16 cellular contexts compared by ENCODE assay signal in the genomic region with DNA sequence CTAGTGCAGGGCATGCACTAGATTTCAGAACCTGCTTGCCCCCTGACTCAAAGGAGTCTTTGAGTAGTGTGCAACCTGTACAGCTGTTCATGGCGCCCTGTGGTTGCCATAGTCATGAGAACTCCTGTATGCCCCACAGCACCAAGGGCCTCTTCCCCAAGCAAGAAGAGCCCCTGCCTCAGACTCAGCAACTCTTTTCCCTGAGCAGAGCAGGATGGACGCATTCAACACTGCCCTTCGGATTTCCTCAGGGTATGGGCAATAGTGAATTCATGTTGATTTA.
DNase-seq lines count a peak whose midpoint lies in the region; ATAC-seq, FAIRE-seq and TF ChIP-seq lines count a peak whose summit lies in the region.
"Had no signal": no experiment of that assay in that cellular context is flagged by ENCODE, and none has a peak within 500 bp of the region (broad histone marks: within the 10 kb centered on the region; RNA-seq: fewer than 3 reads in every experiment).

No MANE protein-coding gene starts in this region.

- H3K27ac ChIP-seq in A549, result peak overlapping the region; percentile 71 to 89
- H3K27ac ChIP-seq in HEK293 (ENCODE audit: extremely low read depth, low read depth, low read length), result peak overlapping the region; percentile 62; the same call in 1 of the 2 replicates
- peak overlapping the region; percentile 93 for H3K27ac ChIP-seq in rectal smooth muscle tissue (ENCODE audit: low read depth, low read length)
- H3K27ac ChIP-seq in A673 (ENCODE audit: low read depth, low read length, poor library complexity, severe bottlenecking), result no peak overlapping the region

- TF ChIP-seq CTCF in A549 (IDR thresholded peaks at IDR 0.05) (no peak), HEK293 (tag by site-specific recombination; IDR thresholded peaks at IDR 0.05) (no peak), A673 (conservative IDR thresholded peaks at IDR 0.05; ENCODE audit: low read depth, low read length) (no peak)

- H3K9ac ChIP-seq in rectal smooth muscle tissue (ENCODE audit: low read length), result no peak overlapping the region

- no peaks in the 10 kb centered on the region for H3K9me3 ChIP-seq in A549
- H3K9me3 ChIP-seq in HEK293 (ENCODE audit: control insufficient read depth, insufficient read depth, low read depth, low read length), result no peaks in the 10 kb centered on the region
- no peaks in the 10 kb centered on the region for H3K9me3 ChIP-seq in A673 (ENCODE audit: low read depth, low read length, poor library complexity, severe bottlenecking)
- H3K9me3 ChIP-seq: adrenal gland, gastrocnemius medialis, MG63 had no signal

- H3K27ac Mint-ChIP-seq in dendritic cell treated with granulocyte-macrophage colony-stimulating factor and Interleukin-4, amounts not matched to agents 40 ng/mL and 50 ng/mL, for 4 days, result peak overlapping the region; percentile 68
- H3K27ac Mint-ChIP-seq: nephron progenitor cell had no signal

- CTCF ChIA-PET in A549 (lab: Yijun Ruan, JAX), result interaction anchor here (0.7 to 3.7 kb wide), 7 partner anchors 11 to 251 kb away, joined by 3 to 12 read pairs (median 4); no protein-coding TSS in a partner anchor
- CTCF ChIA-PET in HEK293 (lab: Yijun Ruan, JAX), result no interaction called here
- CTCF ChIA-PET in A673 (lab: Charles Lee), result interaction anchor here (0.6 kb wide), 1 partner anchor 37 kb away, joined by 4 read pairs; no protein-coding TSS in a partner anchor

- H3K4me2 ChIP-seq in A549, result peak overlapping the region; percentile 72

- no peak for TF ChIP-seq POLR2A in A549 (IDR thresholded peaks at IDR 0.05; ENCODE audit: low read length)

- H3K4me3 ChIP-seq in A549 (no peak overlapping the region), HEK293 (ENCODE audit: low read depth, low read length) (no peak overlapping the region), rectal smooth muscle tissue (ENCODE audit: low read length) (no peak overlapping the region), A673 (ENCODE audit: low read depth, low read length, poor library complexity, severe bottlenecking) (no peak overlapping the region)
- H3K4me3 ChIP-seq: adrenal gland, MG63 had no signal

- H3K36me3 ChIP-seq in HEK293 (ENCODE audit: control insufficient read depth in 2 of 2, insufficient read depth in 1 of 2, low read length in 2 of 2) (no peaks in the 10 kb centered on the region), rectal smooth muscle tissue (ENCODE audit: control insufficient read depth, insufficient read depth, low read length) (no peaks in the 10 kb centered on the region), A673 (ENCODE audit: insufficient read depth, low read length, poor library complexity, severe bottlenecking) (no peaks in the 10 kb centered on the region)
- H3K36me3 ChIP-seq: adrenal gland, gastrocnemius medialis, MG63 had no signal

- H3K4me1 Mint-ChIP-seq in dendritic cell treated with granulocyte-macrophage colony-stimulating factor and Interleukin-4, amounts not matched to agents 40 ng/mL and 50 ng/mL, for 4 days (ENCODE audit: low read depth), result peaks cover 73% of the 10 kb centered on the region
- H3K4me1 Mint-ChIP-seq: nephron progenitor cell had no signal

- peak in 1 of 2 experiments; percentile 53; a peak in 3 of 6 replicates for ATAC-seq in A549
- ATAC-seq in GM18519 (IDR thresholded peaks at IDR 0.05; ENCODE audit: low FRiP score, unreplicated experiment), result no peak

- POLR2A ChIA-PET in A549 (lab: Yijun Ruan, JAX) (interaction anchor here (1.9 to 2.3 kb wide), 2 partner anchors 22 to 89 kb away, joined by 6 to 16 read pairs; partner anchors contain the start of gene KLF13), HEK293 (lab: Yijun Ruan, JAX) (no interaction called here), A673 (lab: Charles Lee; ENCODE audit: low non-redundant PET) (no interaction called here)

- no peak for TF ChIP-seq EP300 in A549 (IDR thresholded peaks at IDR 0.05)

- intact Hi-C loops in dendritic cell treated with granulocyte-macrophage colony-stimulating factor and Interleukin-4, amounts not matched to agents 40 ng/mL and 50 ng/mL, for 4 days (cut with micrococcal nuclease), result loop anchor here (2.0 kb wide), 1 partner anchor 20 kb away; no protein-coding TSS in a partner anchor
- intact Hi-C loops in A673 (cut with micrococcal nuclease; ENCODE audit: unreplicated experiment), result no loop called here

- FAIRE-seq in A549 (lab: Jason Lieb, UNC), result no peak
- FAIRE-seq: GM18507 had no signal

- WGBS in A549 (ENCODE audit: missing lambda C conversion rate), result 93% methylated on average over 3 of the region's 3 CpGs

- no peaks in the 10 kb centered on the region for H3K36me3 Mint-ChIP-seq in dendritic cell treated with granulocyte-macrophage colony-stimulating factor and Interleukin-4, amounts not matched to agents 40 ng/mL and 50 ng/mL, for 4 days (ENCODE audit: low read depth)

- BruUV-seq in A673 (replicated peaks; lab: Mats Ljungman, UMichigan), result no TSS peak

- peaks cover 23% of the 10 kb centered on the region for H3K4me1 ChIP-seq in A549
- H3K4me1 ChIP-seq in HEK293 (ENCODE audit: control insufficient read depth, insufficient read depth, low read length), result peaks cover 6% of the 10 kb centered on the region
- H3K4me1 ChIP-seq in rectal smooth muscle tissue (ENCODE audit: control insufficient read depth, insufficient read depth, low read length), result peaks cover 20% of the 10 kb centered on the region
- H3K4me1 ChIP-seq in A673 (ENCODE audit: insufficient read depth, low read length, poor library complexity, severe bottlenecking), result peaks cover 21% of the 10 kb centered on the region

- no peak overlapping the region for H3K4me3 Mint-ChIP-seq in dendritic cell treated with granulocyte-macrophage colony-stimulating factor and Interleukin-4, amounts not matched to agents 40 ng/mL and 50 ng/mL, for 4 days
- H3K4me3 Mint-ChIP-seq: activated B cell treated with CpG ODN at 0.5 μM for 24 hours, CD14-positive monocyte, nephron progenitor cell had no signal

- no peak for DNase-seq in A549 (ENCODE audit: low read depth in 1 of 2, low spot score in 1 of 2)
- DNase-seq in kidney tubule cell (ENCODE audit: low spot score), result no peak
- DNase-seq in A673 (ENCODE audit: low spot score), result no peak
- DNase-seq in NK-92 treated with Interleukin-12 subunit alpha and Interleukin-12 subunit beta, amount 100 ng/mL, for 24 hours (lab: John Stamatoyannopoulos, UW), result no peak
- DNase-seq: activated B cell treated with CpG ODN at 0.5 μM for 24 hours; activated CD8-positive, alpha-beta memory T cell treated with anti-CD3 and anti-CD28 coated beads, Interleukin-2, amount 50 U/mL, for 4 hours; nephron progenitor cell had no signal

- H3K9me3 Mint-ChIP-seq in dendritic cell treated with granulocyte-macrophage colony-stimulating factor and Interleukin-4, amounts not matched to agents 40 ng/mL and 50 ng/mL, for 4 days, result no peaks in the 10 kb centered on the region
- H3K9me3 Mint-ChIP-seq: activated B cell treated with CpG ODN at 0.5 μM for 24 hours, nephron progenitor cell had no signal

- TF ChIP-seq RAD21 in A549 (conservative IDR thresholded peaks at IDR 0.05 in 1 of 2, IDR thresholded peaks at IDR 0.05 in 1 of 2), result no peak

- H3K27me3 Mint-ChIP-seq in dendritic cell treated with granulocyte-macrophage colony-stimulating factor and Interleukin-4, amounts not matched to agents 40 ng/mL and 50 ng/mL, for 4 days, result no peaks in the 10 kb centered on the region
- H3K27me3 Mint-ChIP-seq: activated B cell treated with CpG ODN at 0.5 μM for 24 hours had no signal

- H3K27me3 ChIP-seq in rectal smooth muscle tissue (ENCODE audit: control insufficient read depth, insufficient read depth, low read length) (no peaks in the 10 kb centered on the region), A673 (replicated peaks; ENCODE audit: insufficient read depth, low read depth, low read length, poor library complexity) (no peaks in the 10 kb centered on the region)
- H3K27me3 ChIP-seq: adrenal gland, gastrocnemius medialis, MG63 had no signal

TF ChIP-seq in A549, 52 proteins besides CTCF, POLR2A, EP300 and RAD21 (continues in another document):
- TF ChIP-seq SMC3 (IDR thresholded peaks at IDR 0.05), result no peak
- TF ChIP-seq POLR2AphosphoS2 (conservative IDR thresholded peaks at IDR 0.05; ENCODE audit: low read length), result no peak
- TF ChIP-seq CEBPB (IDR thresholded peaks at IDR 0.05), result no peak
- no peak for TF ChIP-seq EHF (CRISPR knock-in tag; IDR thresholded peaks at IDR 0.05)
- TF ChIP-seq FOXS1 (CRISPR knock-in tag; IDR thresholded peaks at IDR 0.05), result no peak
- TF ChIP-seq MYC (IDR thresholded peaks at IDR 0.05; ENCODE audit: borderline replicate concordance, low read length), result no peak
- TF ChIP-seq MAFK (IDR thresholded peaks at IDR 0.05; ENCODE audit: partially characterized antibody), result no peak
- no peak for TF ChIP-seq EHMT2 (IDR thresholded peaks at IDR 0.05; ENCODE audit: low read depth)
- no peak for TF ChIP-seq JUNB (IDR thresholded peaks at IDR 0.05)
- no peak for TF ChIP-seq NPAS2 (CRISPR knock-in tag; IDR thresholded peaks at IDR 0.05; ENCODE audit: borderline replicate concordance)

TF ChIP-seq in HEK293, 187 proteins besides CTCF, POLR2A, EP300 and RAD21:
- TF ChIP-seq, protein P1, sequence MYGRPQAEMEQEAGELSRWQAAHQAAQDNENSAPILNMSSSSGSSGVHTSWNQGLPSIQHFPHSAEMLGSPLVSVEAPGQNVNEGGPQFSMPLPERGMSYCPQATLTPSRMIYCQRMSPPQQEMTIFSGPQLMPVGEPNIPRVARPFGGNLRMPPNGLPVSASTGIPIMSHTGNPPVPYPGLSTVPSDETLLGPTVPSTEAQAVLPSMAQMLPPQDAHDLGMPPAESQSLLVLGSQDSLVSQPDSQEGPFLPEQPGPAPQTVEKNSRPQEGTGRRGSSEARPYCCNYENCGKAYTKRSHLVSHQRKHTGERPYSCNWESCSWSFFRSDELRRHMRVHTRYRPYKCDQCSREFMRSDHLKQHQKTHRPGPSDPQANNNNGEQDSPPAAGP (tag by site-specific recombination; IDR thresholded peaks at IDR 0.05), result no peak
- TF ChIP-seq ZEB2 (tag by site-specific recombination; IDR thresholded peaks at IDR 0.05) (no peak), ZNF529 (tag by site-specific recombination; IDR thresholded peaks at IDR 0.05; ENCODE audit: insufficient replicate concordance) (no peak), ZBTB48 (tag by site-specific recombination; IDR thresholded peaks at IDR 0.05) (no peak), ZNF16 (tag by site-specific recombination; IDR thresholded peaks at IDR 0.05; ENCODE audit: low read depth) (no peak), ZNF654 (tag by site-specific recombination; IDR thresholded peaks at IDR 0.05; ENCODE audit: low read depth) (no peak)
